In the genomic region with DNA sequence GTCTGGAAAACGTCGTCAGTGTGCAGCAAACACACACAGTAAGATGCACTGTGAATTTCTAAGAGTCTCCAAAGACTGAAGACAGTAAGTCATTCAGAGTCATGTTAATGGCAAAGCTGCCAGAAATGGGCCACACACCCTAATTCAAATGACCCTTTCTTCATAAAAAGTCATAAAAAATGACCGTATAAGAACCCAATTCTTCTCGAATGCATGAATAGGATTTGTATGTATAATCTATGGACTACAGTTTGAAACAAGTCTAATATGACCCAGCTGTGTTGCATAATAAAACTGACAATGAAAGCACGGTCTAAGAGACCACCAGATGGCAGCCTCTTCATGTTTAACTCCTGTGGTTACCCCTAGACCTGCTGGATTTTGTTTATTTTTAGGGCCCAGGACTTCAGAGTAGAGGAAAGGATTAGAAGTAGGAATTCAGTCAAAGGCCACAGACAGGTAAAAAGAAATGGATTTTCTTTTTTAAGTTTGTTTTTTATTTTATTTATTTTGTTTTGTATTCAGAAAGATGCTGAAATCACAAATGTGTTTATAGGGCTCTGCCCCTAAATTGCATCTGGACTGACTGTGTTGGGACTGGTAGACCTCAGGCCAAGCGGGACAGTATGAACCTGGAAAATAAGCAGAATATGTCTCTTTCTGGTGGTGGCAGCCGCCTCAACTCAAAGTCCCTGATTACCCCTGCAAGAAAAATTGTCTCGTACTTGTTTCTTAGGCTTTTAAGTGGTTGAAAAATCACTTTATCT, we compare ENCODE assay signal across 7 cellular contexts. TPM values are rescaled to one million over a fixed set of nuclear protein-coding genes. Genes with fewer than 3 reads are reported as not detected.
A peak's percentile ranks its signal among the peaks of the same experiment; 100 is the strongest.
DNase-seq lines count a peak whose midpoint lies in the region; ATAC-seq and TF ChIP-seq lines count a peak whose summit lies in the region.

No MANE protein-coding gene starts in this region.

- no peaks in the 10 kb centered on the region for H3K27me3 Mint-ChIP-seq in WTC11 (ENCODE audit: low read depth)

- no peaks in the 10 kb centered on the region for H3K79me2 ChIP-seq in smooth muscle cell (ENCODE audit: low read depth)

- H3K27me3 ChIP-seq in right cardiac atrium (ENCODE audit: control insufficient read depth, insufficient read depth), result no peaks in the 10 kb centered on the region
- no peaks in the 10 kb centered on the region for H3K27me3 ChIP-seq in smooth muscle cell (ENCODE audit: low read depth)

- H3K9me3 ChIP-seq in right cardiac atrium (ENCODE audit: control insufficient read depth, low read length) (no peaks in the 10 kb centered on the region), smooth muscle cell (replicated peaks; ENCODE audit: low read depth) (no peaks in the 10 kb centered on the region)

- no peaks in the 10 kb centered on the region for H4K20me1 ChIP-seq in smooth muscle cell (ENCODE audit: low read depth)

- H3K9ac ChIP-seq in smooth muscle cell (ENCODE audit: low read depth), result no peak overlapping the region

- DNase-seq in GM12864 (ENCODE audit: low read depth) (no peak), NCI-H2081 (lab: John Stamatoyannopoulos, UW) (peak; percentile 61 to 63), WTC11 (ENCODE audit: low spot score) (peak; percentile 37), right cardiac atrium (peak; percentile 20 to 43 (median 30)), smooth muscle cell (lab: John Stamatoyannopoulos, UW; ENCODE audit: unreplicated experiment) (no peak)

- TF ChIP-seq CTCF in GM12864 (IDR thresholded peaks at IDR 0.05; ENCODE audit: low read depth, low read length, missing control alignments) (peak; percentile 59), WTC11 (IDR thresholded peaks at IDR 0.05) (peak; percentile 51), smooth muscle cell (IDR thresholded peaks at IDR 0.05; ENCODE audit: borderline replicate concordance, insufficient read depth, poor library complexity, severe bottlenecking) (peak; percentile 93)

- H3K4me1 Mint-ChIP-seq in WTC11, result no peaks in the 10 kb centered on the region

- H3K4me1 ChIP-seq in right cardiac atrium (ENCODE audit: control insufficient read depth, insufficient read depth, low read length) (no peaks in the 10 kb centered on the region), smooth muscle cell (ENCODE audit: low read depth) (no peaks in the 10 kb centered on the region)

- peak; percentile 72 for ATAC-seq in HG02588 (IDR thresholded peaks at IDR 0.05; ENCODE audit: unreplicated experiment)
- peak; percentile 93 for ATAC-seq in WTC11
- peak; percentile 79 to 91 for ATAC-seq in right cardiac atrium
- ATAC-seq in HG02884 (IDR thresholded peaks at IDR 0.05; ENCODE audit: unreplicated experiment), result no peak

- POLR2A ChIA-PET in WTC11 (lab: Charles Lee), result interaction anchor here (0.5 kb wide), 1 partner anchor 401 kb away, joined by 3 read pairs; no protein-coding TSS in a partner anchor

- H3K27ac ChIP-seq in right cardiac atrium (ENCODE audit: low read length), result no peak overlapping the region
- no peak overlapping the region for H3K27ac ChIP-seq in smooth muscle cell (ENCODE audit: low read depth)

- no peaks in the 10 kb centered on the region for H3F3A ChIP-seq in smooth muscle cell (ENCODE audit: low read depth)

- H3K4me3 ChIP-seq in GM12864 (ENCODE audit: low read depth, low read length), result no peak overlapping the region
- no peak overlapping the region for H3K4me3 ChIP-seq in right cardiac atrium (ENCODE audit: low read length)
- no peak overlapping the region for H3K4me3 ChIP-seq in smooth muscle cell

- no peaks in the 10 kb centered on the region for H3K36me3 Mint-ChIP-seq in WTC11

- H3K4me2 ChIP-seq in smooth muscle cell, result peak overlapping the region; percentile 52

- peak overlapping the region; percentile 40 for H2AFZ ChIP-seq in smooth muscle cell (ENCODE audit: low read depth)

- intact Hi-C loops in right cardiac atrium (cut with DNase I), result loop anchor here in 3 of 4 donors (5.0 to 10.0 kb wide), 3 partner anchors 371 to 403 kb away; no protein-coding TSS in a partner anchor

- no peaks in the 10 kb centered on the region for H3K36me3 ChIP-seq in smooth muscle cell (ENCODE audit: low read depth)

- 35% methylated on average over 8 of the region's 8 CpGs for WGBS in right cardiac atrium
- 23% methylated on average over 8 of the region's 8 CpGs for WGBS in smooth muscle cell (ENCODE audit: low lambda C conversion rate)

- CTCF ChIA-PET in WTC11 (lab: Charles Lee), result interaction anchor here (1.0 to 1.2 kb wide), 4 partner anchors 323 to 732 kb away, joined by 3 to 6 read pairs (median 4); no protein-coding TSS in a partner anchor

- H3K9me3 Mint-ChIP-seq in WTC11, result peaks cover 6% of the 10 kb centered on the region; the same call in 1 of the 2 replicates

- H3K27ac Mint-ChIP-seq in WTC11, result no peak overlapping the region

- H3K4me3 Mint-ChIP-seq in WTC11, result no peak overlapping the region

TF ChIP-seq in WTC11, 78 proteins besides CTCF, POLR2A, EP300 and RAD21:
- TF ChIP-seq, protein P1, sequence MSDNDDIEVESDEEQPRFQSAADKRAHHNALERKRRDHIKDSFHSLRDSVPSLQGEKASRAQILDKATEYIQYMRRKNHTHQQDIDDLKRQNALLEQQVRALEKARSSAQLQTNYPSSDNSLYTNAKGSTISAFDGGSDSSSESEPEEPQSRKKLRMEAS (CRISPR knock-in tag; IDR thresholded peaks at IDR 0.05), result no peak
TF ChIP-seq in WTC11: peak in this region for 0.

RNA-seq across cellular contexts. Expression of a gene that starts 32.1 kb away (rescaled TPM):
- total RNA-seq in WTC11 (2021), result 1.9 to 2.8 TPM (median 2.3 TPM) in 3 replicates
- 10 to 100 TPM in 3 of 4 donors, 1 to 10 TPM in 1; 5.4 to 18.5 (median 14.5) TPM for total RNA-seq in right cardiac atrium
- 4.4 TPM for polyA plus RNA-seq in right cardiac atrium
- total RNA-seq in smooth muscle cell, result 8.5 and 11.7 TPM in 2 replicates
- polyA plus RNA-seq in smooth muscle cell, result 3.7 and 4.6 TPM in 2 replicates

Comparison
In these comparisons a context has a peak if more than half of its experiments do, and no peak if none do; other contexts are left out.
1. DNase-seq: peak in NCI-H2081 (2 of 2), WTC11 (single experiment) and right cardiac atrium (3 of 3); none in GM12864 (single experiment) and smooth muscle cell (single experiment).
2. Peak in every context shown above with its lines, with median percentiles within 50 percentile points of each other: CTCF ChIP-seq.